24 cellular contexts compared by ENCODE assay signal in the genomic region with DNA sequence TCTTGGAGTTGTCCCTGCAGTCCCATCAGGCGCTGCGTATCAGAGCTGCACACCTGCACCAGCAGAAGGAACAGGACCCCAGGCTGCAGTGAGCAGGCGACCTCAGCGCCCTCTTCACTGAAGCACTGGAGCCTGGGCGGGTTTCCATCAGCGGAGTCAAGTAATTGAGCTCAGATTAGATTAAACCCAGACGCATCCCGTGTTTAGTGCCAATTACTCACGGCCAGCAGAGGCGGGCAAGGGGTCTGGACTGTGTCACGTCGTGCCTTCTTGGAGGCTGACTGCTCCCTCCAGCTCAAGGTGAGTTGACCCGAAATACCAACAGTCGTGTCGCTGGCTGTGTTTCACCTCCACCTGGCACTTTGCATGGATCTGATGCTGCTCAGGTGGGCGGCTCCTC.
DNase-seq lines count a peak whose midpoint lies in the region; ATAC-seq and TF ChIP-seq lines count a peak whose summit lies in the region.
"Had no signal": no experiment of that assay in that cellular context is flagged by ENCODE, and none has a peak within 500 bp of the region (broad histone marks: within the 10 kb centered on the region; RNA-seq: fewer than 3 reads in every experiment).

No MANE protein-coding gene starts in this region.

- intact Hi-C loops in heart right ventricle (cut with DNase I): no loop called here

- no peak overlapping the region for H3K9ac ChIP-seq in skeletal muscle tissue (ENCODE audit: low read depth in 1 of 3, low read length in 3 of 3)
- H3K9ac ChIP-seq: BLaER1 had no signal

- H3K4me3 ChIP-seq in heart right ventricle (no peak overlapping the region), skeletal muscle tissue (ENCODE audit: low read length in 3 of 3) (no peak overlapping the region)
- H3K4me3 ChIP-seq: BLaER1, lung had no signal

- TF ChIP-seq CTCF in heart right ventricle (IDR thresholded peaks at IDR 0.05): no peak

- no peaks in the 10 kb centered on the region for H3K9me3 ChIP-seq in heart right ventricle
- H3K9me3 ChIP-seq in skeletal muscle tissue (ENCODE audit: control insufficient read depth in 3 of 3, low read length in 3 of 3): no peaks in the 10 kb centered on the region

- DNase-seq in Daoy (ENCODE audit: low read depth) (peak; percentile 21), SK-N-DZ (ENCODE audit: low spot score) (peak; percentile 99), heart right ventricle (peak; percentile 70), NCI-H128 (lab: John Stamatoyannopoulos, UW; ENCODE audit: unreplicated experiment) (no peak)
- DNase-seq in activated CD4-positive, alpha-beta T cell treated with anti-CD3 and anti-CD28 coated beads, Interleukin-2, amount 50 U/mL, for 1 hour: no peak
- DNase-seq in activated naive CD8-positive, alpha-beta T cell treated with anti-CD3 and anti-CD28 coated beads, Interleukin-2, amount 50 U/mL, for 24 hours: no peak
- DNase-seq: activated CD8-positive, alpha-beta memory T cell treated with anti-CD3 and anti-CD28 coated beads for 24 hours; activated gamma-delta T cell; activated T-cell treated with anti-CD3 and anti-CD28 coated beads, Interleukin-2, amount 50 U/mL, for 1 hour; Caco-2; DMS79 treated with DMSO at 0.1 percent for 48 hours; effector memory CD4-positive, alpha-beta T cell; NCI-H1417; NCI-H446 treated with DMSO at 0.1 percent for 48 hours; OCI-M1; SHP77; stimulated activated CD4-positive, alpha-beta T cell treated with anti-CD3 and anti-CD28 coated beads, Interleukin-2, amount 100 ng/mL, for 24 hours; T-cell had no signal

- no peak overlapping the region for H3K27ac Mint-ChIP-seq in activated naive CD8-positive, alpha-beta T cell treated with anti-CD3 and anti-CD28 coated beads, Interleukin-2, amount 50 U/mL, for 24 hours
- H3K27ac Mint-ChIP-seq: T-cell had no signal

- no peaks in the 10 kb centered on the region for H3K27me3 Mint-ChIP-seq in activated naive CD8-positive, alpha-beta T cell treated with anti-CD3 and anti-CD28 coated beads, Interleukin-2, amount 50 U/mL, for 24 hours

- no peaks in the 10 kb centered on the region for H3K27me3 ChIP-seq in heart right ventricle
- H3K27me3 ChIP-seq in skeletal muscle tissue (ENCODE audit: control insufficient read depth in 3 of 3, insufficient read depth in 3 of 3, low read length in 3 of 3): no peaks in the 10 kb centered on the region
- H3K27me3 ChIP-seq: BLaER1, brain microvascular endothelial cell had no signal

- H3K4me3 Mint-ChIP-seq in activated naive CD8-positive, alpha-beta T cell treated with anti-CD3 and anti-CD28 coated beads, Interleukin-2, amount 50 U/mL, for 24 hours: no peak overlapping the region
- H3K4me3 Mint-ChIP-seq: neural crest cell, T-cell had no signal

- peak overlapping the region in 3 of 10 donors; percentile 37 to 58 (median 39) for H3K27ac ChIP-seq in heart right ventricle
- peak overlapping the region; percentile 25 for H3K27ac ChIP-seq in skeletal muscle tissue (ENCODE audit: low read depth, low read length)
- H3K27ac ChIP-seq: BLaER1, brain microvascular endothelial cell had no signal

- H3K4me1 ChIP-seq in heart right ventricle (peaks cover 4 to 41% (median 26%) of the 10 kb centered on the region in 9 donors), skeletal muscle tissue (ENCODE audit: control insufficient read depth in 3 of 3, insufficient read depth in 3 of 3, low read length in 3 of 3) (peaks cover 6 to 19% (median 15%) of the 10 kb centered on the region in 3 donors)
- H3K4me1 ChIP-seq: BLaER1 had no signal

- H3K36me3 ChIP-seq in heart right ventricle: no peaks in the 10 kb centered on the region
- H3K36me3 ChIP-seq in skeletal muscle tissue (ENCODE audit: control insufficient read depth in 3 of 3, insufficient read depth in 3 of 3, low read length in 3 of 3): no peaks in the 10 kb centered on the region
- H3K36me3 ChIP-seq: BLaER1, brain microvascular endothelial cell had no signal

- peaks cover 5% of the 10 kb centered on the region for H3K9me3 Mint-ChIP-seq in activated naive CD8-positive, alpha-beta T cell treated with anti-CD3 and anti-CD28 coated beads, Interleukin-2, amount 50 U/mL, for 24 hours
- H3K9me3 Mint-ChIP-seq: T-cell had no signal

- no peaks in the 10 kb centered on the region for H3K4me1 Mint-ChIP-seq in activated naive CD8-positive, alpha-beta T cell treated with anti-CD3 and anti-CD28 coated beads, Interleukin-2, amount 50 U/mL, for 24 hours
- H3K4me1 Mint-ChIP-seq: neural crest cell, T-cell had no signal

- 48 to 55% methylated on average over 16 of the region's 16 CpGs for WGBS in heart right ventricle, 2 donors

- no peaks in the 10 kb centered on the region for H3K36me3 Mint-ChIP-seq in activated naive CD8-positive, alpha-beta T cell treated with anti-CD3 and anti-CD28 coated beads, Interleukin-2, amount 50 U/mL, for 24 hours (ENCODE audit: low read depth)
- H3K36me3 Mint-ChIP-seq: T-cell had no signal

- ATAC-seq in heart right ventricle (peak; percentile 19 to 95 (median 80)), HG03565 (IDR thresholded peaks at IDR 0.05; ENCODE audit: unreplicated experiment) (no peak)
- ATAC-seq in activated naive CD8-positive, alpha-beta T cell treated with anti-CD3 and anti-CD28 coated beads, Interleukin-2, amount 50 U/mL, for 24 hours: no peak
- ATAC-seq: T-cell had no signal

Comparison
In these comparisons a context has a peak if more than half of its experiments do, and no peak if none do; other contexts are left out.
1. DNase-seq: peak in Daoy (single experiment), SK-N-DZ (single experiment) and heart right ventricle (2 of 2); none in NCI-H128 (single experiment), activated CD4-positive, alpha-beta T cell treated with anti-CD3 and anti-CD28 coated beads, Interleukin-2, amount 50 U/mL, for 1 hour (single experiment) and activated naive CD8-positive, alpha-beta T cell treated with anti-CD3 and anti-CD28 coated beads, Interleukin-2, amount 50 U/mL, for 24 hours (single experiment).
2. ATAC-seq: peak in heart right ventricle (8 of 8); none in HG03565 (single experiment) and activated naive CD8-positive, alpha-beta T cell treated with anti-CD3 and anti-CD28 coated beads, Interleukin-2, amount 50 U/mL, for 24 hours (single experiment).